11 cellular contexts compared by ENCODE assay signal in genomic region chr14:75174066-75174465, GRCh38. TPM values are rescaled to one million over a fixed set of nuclear protein-coding genes. Genes with fewer than 3 reads are reported as not detected.
DNase-seq lines count a peak whose midpoint lies in the region; ATAC-seq and TF ChIP-seq lines count a peak whose summit lies in the region.
"Had no signal": no experiment of that assay in that cellular context is flagged by ENCODE, and none has a peak within 500 bp of the region (broad histone marks: within the 10 kb centered on the region; RNA-seq: fewer than 3 reads in every experiment).

No MANE protein-coding gene starts in this region.

- 62% methylated on average over 2 of the region's 2 CpGs for WGBS in mammary epithelial cell (ENCODE audit: low coverage, missing lambda C conversion rate)

- peaks cover 34% of the 10 kb centered on the region for H3K4me1 Mint-ChIP-seq in neural crest cell

- H3K4me2 ChIP-seq in DND-41 (ENCODE audit: insufficient read depth, low read length) (peak overlapping the region; percentile 79), mammary epithelial cell (ENCODE audit: insufficient read depth, low read depth, low read length) (peak overlapping the region; percentile 98)

- H3K4me3 Mint-ChIP-seq in neural crest cell: peak overlapping the region; percentile 94

- no peak overlapping the region for H3K9ac ChIP-seq in DND-41 (ENCODE audit: low read depth, low read length)
- peak overlapping the region; percentile 60 for H3K9ac ChIP-seq in mammary epithelial cell (ENCODE audit: insufficient read depth, low read length)

- H3K4me3 ChIP-seq in DND-41 (ENCODE audit: low read depth in 1 of 2, low read length in 2 of 2) (0 out of 4 replicates have a peak overlapping the region, but pooled peaks of 1 of the 2 experiments have one; percentile 13), NB4 (ENCODE audit: low read depth, low read length) (peak overlapping the region; percentile 3), mammary epithelial cell (replicated peaks in 1 of 3; ENCODE audit: insufficient read depth in 1 of 3, low read depth in 2 of 3, low read length in 3 of 3) (peak overlapping the region in 2 of 3 experiments; percentile 34 to 60)
- H3K4me3 ChIP-seq: SJSA1 had no signal

- H3K27me3 ChIP-seq in DND-41 (ENCODE audit: insufficient read depth, low read length, poor library complexity) (peaks cover 2% of the 10 kb centered on the region), mammary epithelial cell (ENCODE audit: insufficient read depth, low read length) (no peaks in the 10 kb centered on the region)
- H3K27me3 ChIP-seq: SJSA1 had no signal

- in situ Hi-C loops in mammary epithelial cell (cut with MboI; ENCODE audit: low sequenced_read_pairs in 2 of 2): no loop called here

- intact Hi-C loops in mammary epithelial cell (cut with micrococcal nuclease): no loop called here

- H3K36me3 ChIP-seq in DND-41 (ENCODE audit: insufficient read depth, low read length) (no peaks in the 10 kb centered on the region; the same call in 1 of the 2 replicates), mammary epithelial cell (ENCODE audit: insufficient read depth, low read length) (no peaks in the 10 kb centered on the region)

- H2AFZ ChIP-seq in DND-41 (ENCODE audit: low read depth, low read length): no peak overlapping the region
- no peak overlapping the region for H2AFZ ChIP-seq in mammary epithelial cell (ENCODE audit: low read depth, low read length)

- peaks cover 52% of the 10 kb centered on the region for H4K20me1 ChIP-seq in DND-41 (ENCODE audit: insufficient read depth, low read length)
- H4K20me1 ChIP-seq in mammary epithelial cell (ENCODE audit: insufficient read depth, low read length): no peaks in the 10 kb centered on the region

- no peak for TF ChIP-seq CTCF in DND-41 (IDR thresholded peaks at IDR 0.05; ENCODE audit: borderline replicate concordance, extremely low read depth, low read length, poor library complexity, severe bottlenecking)
- TF ChIP-seq CTCF in NB4 (IDR thresholded peaks at IDR 0.05; ENCODE audit: low read depth, low read length): no peak
- no peak for TF ChIP-seq CTCF in mammary epithelial cell (conservative IDR thresholded peaks at IDR 0.05 in 1 of 2, IDR thresholded peaks at IDR 0.05 in 1 of 2; ENCODE audit: extremely low read depth in 1 of 2, insufficient read depth in 1 of 2, low read depth in 1 of 2, low read length in 2 of 2)
- TF ChIP-seq CTCF in neural crest cell (conservative IDR thresholded peaks at IDR 0.05): no peak

- BruUV-seq in mammary epithelial cell (replicated peaks; lab: Mats Ljungman, UMichigan): no TSS peak

- no peak for TF ChIP-seq POLR2A in NB4 (IDR thresholded peaks at IDR 0.05; ENCODE audit: extremely low read depth, insufficient read length)

- H3K36me3 Mint-ChIP-seq in neural crest cell (ENCODE audit: low read depth): peaks cover 3% of the 10 kb centered on the region

- dilution Hi-C loops in mammary epithelial cell (cut with HindIII; ENCODE audit: low sequenced_read_pairs): no loop called here

- H3K9me3 ChIP-seq in DND-41 (ENCODE audit: insufficient read depth, low read length, severe bottlenecking) (no peaks in the 10 kb centered on the region), mammary epithelial cell (replicated peaks; ENCODE audit: insufficient read depth, low read length) (no peaks in the 10 kb centered on the region)
- H3K9me3 ChIP-seq: SJSA1 had no signal

- H3K27ac ChIP-seq in DND-41 (ENCODE audit: low read length) (peak overlapping the region; percentile 37; the same call in 1 of the 2 replicates), mammary epithelial cell (ENCODE audit: insufficient read depth, low read depth, low read length) (peak overlapping the region; percentile 98)
- H3K27ac ChIP-seq: SJSA1 had no signal

- DNase-seq in DND-41 (no peak), NB4 (ENCODE audit: low read depth) (no peak), mammary epithelial cell (no peak), neural crest cell (ENCODE audit: low read depth, low spot score) (no peak), NCI-H69 (lab: John Stamatoyannopoulos, UW) (no peak)
- no peak for DNase-seq in stimulated activated CD4-positive, alpha-beta T cell treated with anti-CD3 and anti-CD28 coated beads, Interleukin-4, amount 100 ng/mL, for 24 hours
- no peak for DNase-seq in activated CD8-positive, alpha-beta memory T cell treated with anti-CD3 and anti-CD28 coated beads, Interleukin-2, amount 50 U/mL, for 4 hours
- DNase-seq: HCEC 1CT, NCI-H2107 had no signal

- no peaks in the 10 kb centered on the region for H3K9me3 Mint-ChIP-seq in neural crest cell

- peaks cover 2% of the 10 kb centered on the region for H3K27me3 Mint-ChIP-seq in neural crest cell (ENCODE audit: low read depth)

- H3K4me1 ChIP-seq in DND-41 (ENCODE audit: insufficient read depth, low read length): peaks cover 37% of the 10 kb centered on the region
- peaks cover 13% of the 10 kb centered on the region for H3K4me1 ChIP-seq in mammary epithelial cell (ENCODE audit: insufficient read depth, low read length)

- ATAC-seq in DND-41 (ENCODE audit: insufficient read depth, low read depth) (no peak), GM21529 (IDR thresholded peaks at IDR 0.05; ENCODE audit: unreplicated experiment) (no peak)

- no peak overlapping the region for H3K27ac Mint-ChIP-seq in neural crest cell (ENCODE audit: unreplicated experiment)

- peaks cover 73% of the 10 kb centered on the region for H3K79me2 ChIP-seq in DND-41 (ENCODE audit: insufficient read depth, low read length)
- peaks cover 74% of the 10 kb centered on the region for H3K79me2 ChIP-seq in mammary epithelial cell (ENCODE audit: insufficient read depth, low read length)

- CTCF ChIA-PET in mammary epithelial cell (lab: Charles Lee; ENCODE audit: low non-redundant PET): no interaction called here

RNA-seq across cellular contexts. Expression of gene TMED10, which starts 2.3 kb away (rescaled TPM):
- 100 to 1,000 TPM; 389 to 397 TPM for total RNA-seq in mammary epithelial cell
- 385 TPM for polyA plus RNA-seq in mammary epithelial cell
- 522 TPM for polyA minus RNA-seq in mammary epithelial cell
- total RNA-seq in neural crest cell: 178 and 186 TPM in 2 replicates

RNA-seq across cellular contexts. Expression of gene NEK9, which starts 47.2 kb away (rescaled TPM):
- 10 to 100 TPM; 31.7 to 58.0 TPM for total RNA-seq in mammary epithelial cell
- polyA plus RNA-seq in mammary epithelial cell: 17.7 TPM
- polyA minus RNA-seq in mammary epithelial cell: 54.9 TPM
- 109 and 113 TPM in 2 replicates for total RNA-seq in neural crest cell
